In the genomic region with DNA sequence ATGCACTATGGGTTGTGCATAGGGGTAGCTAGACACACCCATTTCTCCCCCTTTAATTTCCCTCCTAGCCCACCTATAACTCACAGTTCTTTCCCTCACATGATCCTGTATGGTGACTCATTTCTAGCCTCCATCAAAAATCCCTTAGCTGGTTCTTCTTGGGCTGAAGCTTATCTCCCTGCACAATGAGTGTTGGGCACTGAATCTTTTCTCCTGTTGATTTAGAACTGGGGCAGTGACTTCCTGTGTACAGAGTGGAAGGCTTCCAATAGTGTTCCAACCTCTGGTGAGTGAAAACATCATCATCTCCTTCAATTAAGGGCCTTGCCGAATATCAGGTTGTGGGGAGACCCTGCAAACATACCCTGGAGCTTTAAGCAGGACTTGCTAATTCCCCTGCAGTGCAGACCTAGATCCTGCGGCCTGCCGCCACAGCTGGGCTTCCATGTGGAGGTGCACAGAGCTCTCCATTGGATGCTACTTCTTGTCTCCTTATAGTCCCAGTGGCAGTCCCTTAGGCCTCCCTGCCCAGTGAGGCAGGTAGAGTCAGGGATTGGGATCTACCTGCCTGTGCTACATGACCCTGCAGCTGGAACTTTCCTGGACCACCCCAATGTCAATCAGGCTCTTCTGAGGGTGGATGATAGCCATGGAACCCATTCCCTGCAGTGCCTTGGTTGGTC, we compare ENCODE assay signal across 21 cellular contexts.
DNase-seq lines count a peak whose midpoint lies in the region; ATAC-seq, FAIRE-seq and TF ChIP-seq lines count a peak whose summit lies in the region.
"Had no signal": no experiment of that assay in that cellular context is flagged by ENCODE, and none has a peak within 500 bp of the region (broad histone marks: within the 10 kb centered on the region; RNA-seq: fewer than 3 reads in every experiment).

No MANE protein-coding gene starts in this region.

- no peak overlapping the region for H4K91ac ChIP-seq in H1 (replicated peaks; ENCODE audit: insufficient read length, low read length)

- H2BK20ac ChIP-seq in H1 (ENCODE audit: low read length), result no peak overlapping the region

- H3K23me2 ChIP-seq in H1 (ENCODE audit: low read depth, low read length), result no peaks in the 10 kb centered on the region; the same call in 1 of the 2 replicates

- H2BK120ac ChIP-seq in H1 (replicated peaks; ENCODE audit: low read depth, low read length), result no peak overlapping the region

- POLR2A ChIA-PET in RWPE1 (lab: Yijun Ruan, JAX; ENCODE audit: low non-redundant PET), result no interaction called here
- POLR2A ChIA-PET in H1 (lab: Charles Lee; ENCODE audit: partially characterized antibody), result interaction anchor here (0.9 kb wide), 1 partner anchor 134 kb away, joined by 3 read pairs; a partner anchor contains a TSS

- H3K79me2 ChIP-seq in H1 (ENCODE audit: control insufficient read depth in 1 of 2, insufficient read depth in 2 of 2, low read length in 2 of 2), result no peaks in the 10 kb centered on the region

- H3K27ac ChIP-seq in RWPE1, result peak overlapping the region; percentile 57
- no peak overlapping the region for H3K27ac ChIP-seq in H1 (ENCODE audit: low read depth, low read length)
- H3K27ac ChIP-seq: adrenal gland, left lung, uterus had no signal

- no peak overlapping the region; the same call in 1 of the 2 replicates for H2BK15ac ChIP-seq in H1 (ENCODE audit: low read length)

- no peak overlapping the region for H2BK5ac ChIP-seq in H1 (ENCODE audit: low read depth, low read length)

- H3K4me3 ChIP-seq in H1 (ENCODE audit: extremely low read depth in 1 of 4, insufficient read depth in 2 of 4, low read depth in 3 of 4, low read length in 4 of 4), result no peak overlapping the region
- H3K4me3 ChIP-seq: adrenal gland, left lung, stomach, uterus had no signal

- TF ChIP-seq CTCF in RWPE1 (conservative IDR thresholded peaks at IDR 0.05; ENCODE audit: low read depth) (no peak), H1 (IDR thresholded peaks at IDR 0.05; ENCODE audit: control extremely low read depth in 1 of 3, insufficient read depth in 1 of 3, low read depth in 1 of 3, low read length in 3 of 3) (no peak)

- no peaks in the 10 kb centered on the region for H3K9me3 Mint-ChIP-seq in activated naive CD4-positive, alpha-beta T cell treated with anti-CD3 and anti-CD28 coated beads, Interleukin-2, amount 10 ng/mL, durations not matched to agents 7 days and 5 days
- no peaks in the 10 kb centered on the region for H3K9me3 Mint-ChIP-seq in activated naive CD4-positive, alpha-beta T cell treated with anti-CD3 and anti-CD28 coated beads, Interleukin-2, amount 50 U/mL, for 72 hours
- H3K9me3 Mint-ChIP-seq: endodermal cell had no signal

- FAIRE-seq in H1 (lab: Jason Lieb, UNC), result no peak

- H2BK12ac ChIP-seq in H1 (ENCODE audit: low read depth, low read length), result no peak overlapping the region

- H3K4me2 ChIP-seq in H1 (ENCODE audit: insufficient read depth in 1 of 2, low read depth in 2 of 2, low read length in 2 of 2), result no peak overlapping the region

- no peaks in the 10 kb centered on the region for H3K79me1 ChIP-seq in H1 (ENCODE audit: low read depth, low read length)

- no peak for TF ChIP-seq RAD21 in H1 (IDR thresholded peaks at IDR 0.05 in 1 of 2, conservative IDR thresholded peaks at IDR 0.05 in 1 of 2; ENCODE audit: low read depth in 2 of 2, low read length in 2 of 2)

- no peaks in the 10 kb centered on the region for H4K20me1 ChIP-seq in H1 (replicated peaks in 1 of 2; ENCODE audit: control insufficient read depth in 1 of 2, insufficient read depth in 2 of 2, low read length in 2 of 2)

- no peak overlapping the region; the same call in 1 of the 2 replicates for H4K8ac ChIP-seq in H1 (ENCODE audit: extremely low read depth, insufficient read depth, low read length)

- no peak overlapping the region for H3K4ac ChIP-seq in H1 (replicated peaks; ENCODE audit: insufficient read length, low read depth, low read length)

- H3K4me3 Mint-ChIP-seq in activated naive CD4-positive, alpha-beta T cell treated with anti-CD3 and anti-CD28 coated beads, Interleukin-2, amount 10 ng/mL, durations not matched to agents 7 days and 5 days, result no peak overlapping the region
- H3K4me3 Mint-ChIP-seq: endodermal cell had no signal

- no peaks in the 10 kb centered on the region for H3K36me3 Mint-ChIP-seq in activated naive CD4-positive, alpha-beta T cell treated with anti-CD3 and anti-CD28 coated beads, Interleukin-2, amount 10 ng/mL, durations not matched to agents 7 days and 5 days
- H3K36me3 Mint-ChIP-seq in activated naive CD4-positive, alpha-beta T cell treated with anti-CD3 and anti-CD28 coated beads, Interleukin-2, amount 50 U/mL, for 72 hours, result no peaks in the 10 kb centered on the region

- H3K27ac Mint-ChIP-seq in activated naive CD4-positive, alpha-beta T cell treated with anti-CD3 and anti-CD28 coated beads, Interleukin-2, amount 10 ng/mL, durations not matched to agents 7 days and 5 days, result peak overlapping the region; percentile 12
- H3K27ac Mint-ChIP-seq in activated naive CD4-positive, alpha-beta T cell treated with anti-CD3 and anti-CD28 coated beads, Interleukin-2, amount 50 U/mL, for 72 hours, result no peak overlapping the region
- H3K27ac Mint-ChIP-seq: endodermal cell had no signal

- H3K36me3 ChIP-seq in H1 (ENCODE audit: control insufficient read depth in 2 of 4, insufficient read depth in 4 of 4, low read length in 3 of 4), result no peaks in the 10 kb centered on the region
- H3K36me3 ChIP-seq: adrenal gland, stomach, uterus had no signal

- H3K9me3 ChIP-seq in H1 (ENCODE audit: insufficient read depth in 2 of 2, low read depth in 1 of 2, low read length in 1 of 2), result no peaks in the 10 kb centered on the region
- H3K9me3 ChIP-seq: adrenal gland, left lung, stomach, uterus had no signal

- no peak for DNase-seq in activated naive CD4-positive, alpha-beta T cell treated with anti-CD3 and anti-CD28 coated beads, Interleukin-2, amount 10 ng/mL, durations not matched to agents 7 days and 5 days
- no peak for DNase-seq in activated naive CD4-positive, alpha-beta T cell treated with anti-CD3 and anti-CD28 coated beads, Interleukin-2, amount 50 U/mL, for 72 hours (ENCODE audit: low spot score in 2 of 2)
- DNase-seq in RWPE1 (ENCODE audit: low spot score), result no peak
- no peak for DNase-seq in H1 (ENCODE audit: low read depth in 1 of 2, low spot score in 2 of 2)
- DNase-seq in renal cortical epithelial cell (ENCODE audit: low read depth), result peak; percentile 32
- no peak for DNase-seq in ureter (ENCODE audit: low spot score)
- DNase-seq in activated gamma-delta T cell (lab: John Stamatoyannopoulos, UW), result no peak
- DNase-seq: activated CD4-positive, alpha-beta T cell treated with anti-CD3 and anti-CD28 coated beads for 4 hours; adrenal gland; cerebellar nuclear complex; endodermal cell; foreskin melanocyte; left lung; NCI-H1417 treated with DMSO at 0.1 percent for 48 hours; nucleus accumbens; right cardiac atrium; SHP77; stomach; uterus had no signal

- H3K27me3 Mint-ChIP-seq in activated naive CD4-positive, alpha-beta T cell treated with anti-CD3 and anti-CD28 coated beads, Interleukin-2, amount 10 ng/mL, durations not matched to agents 7 days and 5 days, result no peaks in the 10 kb centered on the region

- no peak for TF ChIP-seq POLR2A in H1 (IDR thresholded peaks at IDR 0.05; ENCODE audit: control extremely low read depth in 1 of 2, low read depth in 2 of 2, low read length in 2 of 2)

- H2AK5ac ChIP-seq in H1 (ENCODE audit: low read depth, low read length), result no peak overlapping the region

- CTCF ChIA-PET in activated naive CD4-positive, alpha-beta T cell treated with anti-CD3 and anti-CD28 coated beads, Interleukin-2, amount 10 ng/mL, durations not matched to agents 7 days and 5 days (lab: Charles Lee), result interaction anchor here (0.6 to 9.6 kb wide), 4 partner anchors 11 to 1501 kb away, joined by 4 to 103 read pairs (median 10); a partner anchor contains a TSS
- CTCF ChIA-PET in RWPE1 (lab: Yijun Ruan, JAX) (no interaction called here), H1 (lab: Charles Lee; ENCODE audit: partially characterized antibody) (interaction anchor here (1.7 to 3.7 kb wide), 3 partner anchors 11 to 51 kb away, joined by 4 to 16 read pairs (median 16); no protein-coding TSS in a partner anchor)

- H3K56ac ChIP-seq in H1 (replicated peaks; ENCODE audit: insufficient read length, low read depth, low read length), result no peak overlapping the region

- H4K5ac ChIP-seq in H1 (ENCODE audit: insufficient read length, low read depth, low read length), result no peak overlapping the region

- no peak overlapping the region for H3K14ac ChIP-seq in H1 (ENCODE audit: insufficient read length)

- no peaks in the 10 kb centered on the region for H3K27me3 ChIP-seq in H1 (replicated peaks in 1 of 4; ENCODE audit: control insufficient read depth in 3 of 4, extremely low read depth in 1 of 4, insufficient read depth in 3 of 4, low read length in 3 of 4)
- H3K27me3 ChIP-seq: adrenal gland, left lung, stomach, uterus had no signal

- no peak overlapping the region for H3K9ac ChIP-seq in H1 (replicated peaks in 1 of 4; ENCODE audit: extremely low read depth in 1 of 4, low read depth in 3 of 4, low read length in 3 of 4)

- TF ChIP-seq EP300 in H1 (IDR thresholded peaks at IDR 0.05; ENCODE audit: borderline replicate concordance in 1 of 2, low read depth in 2 of 2, low read length in 2 of 2), result no peak

- H3K4me1 ChIP-seq in H1 (replicated peaks in 1 of 4; ENCODE audit: control insufficient read depth in 3 of 4, insufficient read depth in 4 of 4, low read length in 3 of 4), result peaks cover 0 to 5% (median 1%) of the 10 kb centered on the region in 4 experiments; a peak in 3 of 7 replicates

- no peak overlapping the region for H2AFZ ChIP-seq in H1 (ENCODE audit: low read length)

- peaks cover 54% of the 10 kb centered on the region for H3K4me1 Mint-ChIP-seq in activated naive CD4-positive, alpha-beta T cell treated with anti-CD3 and anti-CD28 coated beads, Interleukin-2, amount 10 ng/mL, durations not matched to agents 7 days and 5 days

- 95% methylated on average over 3 of the region's 3 CpGs; no CpG with 5 or more reads in 1 of the 2 experiments for WGBS in H1 (ENCODE audit: extremely low coverage in 1 of 2, insufficient coverage in 1 of 2, insufficient read length in 1 of 2, insufficient replicate concordance in 2 of 2, low coverage in 1 of 2, low lambda C conversion rate in 2 of 2, missing lambda C conversion rate in 1 of 2), 2 experiments

- H3K18ac ChIP-seq in H1 (ENCODE audit: extremely low read depth, low read length), result 0 out of 2 replicates have a peak overlapping the region, but pooled peaks have one; percentile 9

- ATAC-seq in activated naive CD4-positive, alpha-beta T cell treated with anti-CD3 and anti-CD28 coated beads, Interleukin-2, amount 50 U/mL, for 72 hours, result no peak
- no peak for ATAC-seq in HG03095 (IDR thresholded peaks at IDR 0.05; ENCODE audit: unreplicated experiment)
- ATAC-seq: HCT116, left lung, right cardiac atrium had no signal

- H3K23ac ChIP-seq in H1 (ENCODE audit: insufficient read length), result no peak overlapping the region

TF ChIP-seq in H1, 55 proteins besides CTCF, POLR2A, EP300 and RAD21 (continues in another document):
- TF ChIP-seq RBBP5 (IDR thresholded peaks at IDR 0.05; ENCODE audit: borderline replicate concordance, low read depth, low read length), result no peak
- TF ChIP-seq RFX5 (IDR thresholded peaks at IDR 0.05; ENCODE audit: borderline replicate concordance, low read depth, low read length), result no peak
- TF ChIP-seq GTF2F1 (IDR thresholded peaks at IDR 0.05; ENCODE audit: borderline replicate concordance, low read depth, low read length), result no peak
- TF ChIP-seq BCL11A (IDR thresholded peaks at IDR 0.05; ENCODE audit: low read depth in 2 of 2, low read length in 2 of 2), result no peak
